Comparison of ENCODE assay signal across 18 cellular contexts in genomic region chr9:93603011-93603410, GRCh38. TPM values are rescaled to one million over a fixed set of nuclear protein-coding genes. Genes with fewer than 3 reads are reported as not detected.
DNase-seq lines count a peak whose midpoint lies in the region; ATAC-seq, FAIRE-seq and TF ChIP-seq lines count a peak whose summit lies in the region.
"Had no signal": no experiment of that assay in that cellular context is flagged by ENCODE, and none has a peak within 500 bp of the region (broad histone marks: within the 10 kb centered on the region; RNA-seq: fewer than 3 reads in every experiment).

No MANE protein-coding gene starts in this region.

- H3K9me1 ChIP-seq in IMR-90 (ENCODE audit: insufficient read depth, low read length) = peaks cover 24% of the 10 kb centered on the region

- H3K4me1 Mint-ChIP-seq in CD4-positive, alpha-beta T cell (ENCODE audit: low read depth) = peaks cover 60% of the 10 kb centered on the region

- H3K4me3 ChIP-seq in IMR-90 (ENCODE audit: insufficient read depth, low read depth, low read length) (no peak overlapping the region), H1 (ENCODE audit: extremely low read depth in 1 of 4, insufficient read depth in 2 of 4, low read depth in 3 of 4, low read length in 4 of 4) (no peak overlapping the region), osteoblast (ENCODE audit: insufficient read depth, low read length) (no peak overlapping the region), kidney (ENCODE audit: low read length in 2 of 2) (no peak overlapping the region), right lobe of liver (no peak overlapping the region)
- H3K4me3 ChIP-seq: A549 had no signal

- H2BK5ac ChIP-seq in IMR-90 (ENCODE audit: low read depth, low read length, poor library complexity, severe bottlenecking) = no peak overlapping the region
- H2BK5ac ChIP-seq in H1 (ENCODE audit: low read depth, low read length) = 0 out of 2 replicates have a peak overlapping the region, but pooled peaks have one; percentile 16

- H3K4ac ChIP-seq in IMR-90 (ENCODE audit: low read depth, low read length) = no peak overlapping the region
- no peak overlapping the region for H3K4ac ChIP-seq in H1 (replicated peaks; ENCODE audit: insufficient read length, low read depth, low read length)

- no peak for TF ChIP-seq CTCF in CD4-positive, alpha-beta T cell (IDR thresholded peaks at IDR 0.05)
- TF ChIP-seq CTCF in IMR-90 (conservative IDR thresholded peaks at IDR 0.05; ENCODE audit: low read depth, low read length) = no peak
- no peak for TF ChIP-seq CTCF in H1 (IDR thresholded peaks at IDR 0.05; ENCODE audit: control extremely low read depth in 1 of 3, insufficient read depth in 1 of 3, low read depth in 1 of 3, low read length in 3 of 3)
- no peak for TF ChIP-seq CTCF in osteoblast (IDR thresholded peaks at IDR 0.05; ENCODE audit: extremely low read depth, low read depth, low read length)
- TF ChIP-seq CTCF in kidney (IDR thresholded peaks at IDR 0.05; ENCODE audit: borderline replicate concordance, extremely low read depth, insufficient read depth) = no peak
- TF ChIP-seq CTCF in right lobe of liver (IDR thresholded peaks at IDR 0.05) = no peak

- no peak overlapping the region for H3K18ac ChIP-seq in IMR-90 (ENCODE audit: low read depth, low read length)
- H3K18ac ChIP-seq in H1 (ENCODE audit: extremely low read depth, low read length) = no peak overlapping the region; the same call in 1 of the 2 replicates

- TF ChIP-seq POLR2A in IMR-90 (IDR thresholded peaks at IDR 0.05; ENCODE audit: low read depth, low read length) (no peak), H1 (IDR thresholded peaks at IDR 0.05; ENCODE audit: control extremely low read depth in 1 of 2, low read depth in 2 of 2, low read length in 2 of 2) (no peak), right lobe of liver (IDR thresholded peaks at IDR 0.05) (no peak)

- H3K9ac ChIP-seq in IMR-90 (ENCODE audit: low read depth, low read length) (no peak overlapping the region), H1 (replicated peaks in 1 of 4; ENCODE audit: extremely low read depth in 1 of 4, low read depth in 3 of 4, low read length in 3 of 4) (no peak overlapping the region), kidney (ENCODE audit: low read length in 2 of 2) (no peak overlapping the region)

- no TSS peak for BruUV-seq in IMR-90 (replicated peaks; lab: Mats Ljungman, UMichigan)

- H3K27me3 Mint-ChIP-seq in CD4-positive, alpha-beta T cell = no peaks in the 10 kb centered on the region
- H3K27me3 Mint-ChIP-seq: CD8-positive, alpha-beta memory T cell had no signal

- H3K23ac ChIP-seq in IMR-90 (ENCODE audit: low read depth, low read length) (no peak overlapping the region), H1 (ENCODE audit: insufficient read length) (no peak overlapping the region)

- TF ChIP-seq EP300 in H1 (IDR thresholded peaks at IDR 0.05; ENCODE audit: borderline replicate concordance in 1 of 2, low read depth in 2 of 2, low read length in 2 of 2) = no peak

- H3K23me2 ChIP-seq in H1 (ENCODE audit: low read depth, low read length) = peaks cover 3% of the 10 kb centered on the region

- no peak overlapping the region for H4K91ac ChIP-seq in IMR-90 (ENCODE audit: insufficient read depth, low read depth, low read length)
- no peak overlapping the region for H4K91ac ChIP-seq in H1 (replicated peaks; ENCODE audit: insufficient read length, low read length)

- H3K27ac ChIP-seq in CD4-positive, alpha-beta T cell (ENCODE audit: low read depth, low read length) = no peak overlapping the region
- H3K27ac ChIP-seq in IMR-90 (ENCODE audit: insufficient read depth, low read length) = no peak overlapping the region
- no peak overlapping the region for H3K27ac ChIP-seq in H1 (ENCODE audit: low read depth, low read length)
- H3K27ac ChIP-seq in osteoblast (ENCODE audit: low read depth, low read length) = no peak overlapping the region
- no peak overlapping the region for H3K27ac ChIP-seq in kidney (ENCODE audit: low read depth in 2 of 2, low read length in 2 of 2)
- no peak overlapping the region for H3K27ac ChIP-seq in right lobe of liver
- H3K27ac ChIP-seq: A549 had no signal

- H2BK20ac ChIP-seq in IMR-90 (ENCODE audit: low read depth, low read length) = no peak overlapping the region
- H2BK20ac ChIP-seq in H1 (ENCODE audit: low read length) = no peak overlapping the region

- WGBS in IMR-90 (ENCODE audit: extremely low coverage in 2 of 2, insufficient read length in 1 of 2), 2 experiments = 59% methylated on average over 2 of the region's 15 CpGs; no CpG with 5 or more reads in 1 of the 2 experiments
- WGBS in H1 (ENCODE audit: extremely low coverage in 1 of 2, insufficient coverage in 1 of 2, insufficient read length in 1 of 2, insufficient replicate concordance in 2 of 2, low coverage in 1 of 2, low lambda C conversion rate in 2 of 2, missing lambda C conversion rate in 1 of 2), 2 experiments = 87% methylated on average over 15 of the region's 15 CpGs; no CpG with 5 or more reads in 1 of the 2 experiments
- WGBS in right lobe of liver (ENCODE audit: insufficient coverage, low coverage, low lambda C conversion rate, missing lambda C conversion rate) = 100% methylated on average over 3 of the region's 15 CpGs

- peaks cover 47 to 64% of the 10 kb centered on the region in 2 experiments for H3K79me1 ChIP-seq in IMR-90 (ENCODE audit: low read depth in 1 of 2, low read length in 2 of 2)
- no peaks in the 10 kb centered on the region for H3K79me1 ChIP-seq in H1 (ENCODE audit: low read depth, low read length)

- peak overlapping the region; percentile 24 for H3K27ac Mint-ChIP-seq in CD4-positive, alpha-beta T cell
- H3K27ac Mint-ChIP-seq: HFFc6 had no signal

- POLR2A ChIA-PET in CD4-positive, alpha-beta T cell (lab: Charles Lee) = no interaction called here
- POLR2A ChIA-PET in IMR-90 (lab: Charles Lee; ENCODE audit: unreplicated experiment) (no interaction called here), H1 (lab: Charles Lee; ENCODE audit: partially characterized antibody) (interaction anchor here (3.9 kb wide), 1 partner anchor 14 kb away, joined by 15 read pairs; no protein-coding TSS in a partner anchor)

- H2AFZ ChIP-seq in IMR-90 (replicated peaks; ENCODE audit: low read length, poor library complexity) (peak overlapping the region; percentile 11), H1 (ENCODE audit: low read length) (no peak overlapping the region), osteoblast (ENCODE audit: low read length) (no peak overlapping the region)

- no peak overlapping the region for H4K8ac ChIP-seq in IMR-90 (ENCODE audit: low read depth in 2 of 2, low read length in 2 of 2)
- H4K8ac ChIP-seq in H1 (ENCODE audit: extremely low read depth, insufficient read depth, low read length) = no peak overlapping the region

- ATAC-seq in CD4-positive, alpha-beta T cell (ENCODE audit: poor library complexity) = no peak
- ATAC-seq in IMR-90 (ENCODE audit: low read depth) = no peak
- ATAC-seq in right lobe of liver = no peak
- ATAC-seq: A549, HepG2 had no signal

- no peak overlapping the region for H3K14ac ChIP-seq in IMR-90 (replicated peaks; ENCODE audit: low read depth, low read length)
- no peak overlapping the region for H3K14ac ChIP-seq in H1 (ENCODE audit: insufficient read length)

- H3K56ac ChIP-seq in IMR-90 (ENCODE audit: extremely low read depth, insufficient read depth, low read length) (no peak overlapping the region), H1 (replicated peaks; ENCODE audit: insufficient read length, low read depth, low read length) (no peak overlapping the region)

- H4K20me1 ChIP-seq in IMR-90 (ENCODE audit: insufficient read depth, low read length) = peaks cover 47% of the 10 kb centered on the region
- H4K20me1 ChIP-seq in H1 (replicated peaks in 1 of 2; ENCODE audit: control insufficient read depth in 1 of 2, insufficient read depth in 2 of 2, low read length in 2 of 2) = peaks cover 0 to 3% of the 10 kb centered on the region in 2 experiments
- peaks cover 68% of the 10 kb centered on the region for H4K20me1 ChIP-seq in osteoblast (ENCODE audit: insufficient read depth, low read length)

- DNase-seq in CD4-positive, alpha-beta T cell = no peak
- DNase-seq in IMR-90 (no peak), H1 (ENCODE audit: low read depth in 1 of 2, low spot score in 2 of 2) (peak in 1 of 2 experiments; percentile 31), posterior vena cava (ENCODE audit: low spot score) (peak; percentile 66), osteoblast (ENCODE audit: insufficient read length, low spot score, missing footprints) (no peak), kidney (no peak), right lobe of liver (no peak)
- DNase-seq: Caco-2; CD8-positive, alpha-beta memory T cell; DND-41; GDM1; HCEC 1CT; HFFc6 had no signal

- H2BK15ac ChIP-seq in IMR-90 (ENCODE audit: low read depth, low read length) (no peak overlapping the region), H1 (ENCODE audit: low read length) (peak overlapping the region; percentile 72; the same call in 1 of the 2 replicates)

- H2AK5ac ChIP-seq in IMR-90 (ENCODE audit: low read depth, low read length) (no peak overlapping the region), H1 (ENCODE audit: low read depth, low read length) (no peak overlapping the region)

- in situ Hi-C loops in IMR-90 (cut with MboI; ENCODE audit: low sequenced_read_pairs) = no loop called here

- H3K36me3 Mint-ChIP-seq in CD4-positive, alpha-beta T cell (ENCODE audit: low read depth) = peaks cover 43% of the 10 kb centered on the region

- intact Hi-C loops in CD4-positive, alpha-beta T cell (cut with DNase I, micrococcal nuclease) = no loop called here
- intact Hi-C loops in IMR-90 (cut with micrococcal nuclease) = no loop called here
- intact Hi-C loops in posterior vena cava (cut with DNase I) = no loop called here
- intact Hi-C loops in kidney (cut with DNase I) = no loop called here
- intact Hi-C loops in right lobe of liver (cut with DNase I) = no loop called here

- H3K4me2 ChIP-seq in IMR-90 (ENCODE audit: low read depth, low read length) (no peak overlapping the region), H1 (ENCODE audit: insufficient read depth in 1 of 2, low read depth in 2 of 2, low read length in 2 of 2) (no peak overlapping the region), osteoblast (ENCODE audit: insufficient read depth, low read length) (no peak overlapping the region)
- H3K4me2 ChIP-seq: A549 had no signal

- H3K36me3 ChIP-seq in IMR-90 (ENCODE audit: control insufficient read depth, insufficient read depth, low read length) = no peaks in the 10 kb centered on the region
- no peaks in the 10 kb centered on the region for H3K36me3 ChIP-seq in H1 (ENCODE audit: control insufficient read depth in 2 of 4, insufficient read depth in 4 of 4, low read length in 3 of 4)
- H3K36me3 ChIP-seq in osteoblast (ENCODE audit: insufficient read depth, low read length) = no peaks in the 10 kb centered on the region
- H3K36me3 ChIP-seq in kidney (ENCODE audit: control insufficient read depth in 1 of 2, insufficient read depth in 2 of 2, low read length in 2 of 2) = no peaks in the 10 kb centered on the region
- H3K36me3 ChIP-seq in right lobe of liver = no peaks in the 10 kb centered on the region

- H3K79me2 ChIP-seq in H1 (ENCODE audit: control insufficient read depth in 1 of 2, insufficient read depth in 2 of 2, low read length in 2 of 2) (peaks cover 0 to 14% of the 10 kb centered on the region in 2 experiments; a peak in 2 of 4 replicates), osteoblast (ENCODE audit: insufficient read depth, low read length) (peaks cover 82% of the 10 kb centered on the region)

- no peaks in the 10 kb centered on the region for H3K27me3 ChIP-seq in CD4-positive, alpha-beta T cell (ENCODE audit: control insufficient read depth, insufficient read depth, low read length)
- no peaks in the 10 kb centered on the region for H3K27me3 ChIP-seq in IMR-90 (ENCODE audit: control insufficient read depth, insufficient read depth, low read length)
- no peaks in the 10 kb centered on the region; a peak in 1 of 7 replicates for H3K27me3 ChIP-seq in H1 (replicated peaks in 1 of 4; ENCODE audit: control insufficient read depth in 3 of 4, extremely low read depth in 1 of 4, insufficient read depth in 3 of 4, low read length in 3 of 4)
- H3K27me3 ChIP-seq in osteoblast (ENCODE audit: insufficient read depth, low read length) = no peaks in the 10 kb centered on the region
- no peaks in the 10 kb centered on the region for H3K27me3 ChIP-seq in right lobe of liver

- peaks cover 11% of the 10 kb centered on the region for H3K9me3 Mint-ChIP-seq in CD4-positive, alpha-beta T cell

- no peak overlapping the region for H2BK12ac ChIP-seq in H1 (ENCODE audit: low read depth, low read length)

- H3K9me3 ChIP-seq in CD4-positive, alpha-beta T cell (ENCODE audit: control insufficient read depth, low read length) = no peaks in the 10 kb centered on the region
- H3K9me3 ChIP-seq in IMR-90 (ENCODE audit: control insufficient read depth, insufficient read depth, low read length) (no peaks in the 10 kb centered on the region; the same call in 1 of the 2 replicates), H1 (ENCODE audit: insufficient read depth in 2 of 2, low read depth in 1 of 2, low read length in 1 of 2) (no peaks in the 10 kb centered on the region), osteoblast (ENCODE audit: low read depth, low read length) (no peaks in the 10 kb centered on the region), kidney (ENCODE audit: control insufficient read depth in 1 of 2, low read length in 2 of 2) (peaks cover 0 to 3% of the 10 kb centered on the region in 2 donors), right lobe of liver (no peaks in the 10 kb centered on the region)
- H3K9me3 ChIP-seq: Caco-2 had no signal

- no peak overlapping the region for H3K4me3 Mint-ChIP-seq in CD4-positive, alpha-beta T cell
- H3K4me3 Mint-ChIP-seq: CD14-positive monocyte; CD8-positive, alpha-beta memory T cell; HFFc6 had no signal

- no peak overlapping the region for H4K5ac ChIP-seq in IMR-90 (ENCODE audit: low read depth, low read length)
- no peak overlapping the region for H4K5ac ChIP-seq in H1 (ENCODE audit: insufficient read length, low read depth, low read length)

- CTCF ChIA-PET in CD4-positive, alpha-beta T cell (lab: Charles Lee) = no interaction called here
- CTCF ChIA-PET in IMR-90 (lab: Yijun Ruan, JAX) = no interaction called here
- CTCF ChIA-PET in H1 (lab: Charles Lee; ENCODE audit: partially characterized antibody) = no interaction called here

- peak overlapping the region; percentile 55 for H2AK9ac ChIP-seq in IMR-90 (replicated peaks; ENCODE audit: low read depth, low read length, poor library complexity)

- FAIRE-seq in H1 (lab: Jason Lieb, UNC) (no peak), kidney (lab: Jason Lieb, UNC) (no peak)
- FAIRE-seq: A549, GM12892, HepG2, HTR-8/SVneo had no signal

- H2BK120ac ChIP-seq in IMR-90 (ENCODE audit: low read depth, low read length) (no peak overlapping the region), H1 (replicated peaks; ENCODE audit: low read depth, low read length) (no peak overlapping the region)

- TF ChIP-seq RAD21 in IMR-90 (IDR thresholded peaks at IDR 0.05; ENCODE audit: low read length) = no peak
- no peak for TF ChIP-seq RAD21 in H1 (IDR thresholded peaks at IDR 0.05 in 1 of 2, conservative IDR thresholded peaks at IDR 0.05 in 1 of 2; ENCODE audit: low read depth in 2 of 2, low read length in 2 of 2)

- H3K4me1 ChIP-seq in IMR-90 (ENCODE audit: control insufficient read depth, insufficient read depth, low read length) (no peaks in the 10 kb centered on the region), H1 (replicated peaks in 1 of 4; ENCODE audit: control insufficient read depth in 3 of 4, insufficient read depth in 4 of 4, low read length in 3 of 4) (peaks cover 9 to 29% (median 20%) of the 10 kb centered on the region in 4 experiments), osteoblast (ENCODE audit: insufficient read depth, low read length) (no peaks in the 10 kb centered on the region), kidney (ENCODE audit: control insufficient read depth in 1 of 2, insufficient read depth in 1 of 2, low read depth in 1 of 2, low read length in 2 of 2) (peaks cover 5% of the 10 kb centered on the region in 2 donors), right lobe of liver (no peaks in the 10 kb centered on the region)
- H3K4me1 ChIP-seq: Caco-2 had no signal

- dilution Hi-C loops in IMR-90 (cut with HindIII; ENCODE audit: low sequenced_read_pairs, unreplicated experiment) = no loop called here

RNA-seq across cellular contexts. Expression of gene PHF2, which starts 26.6 kb away (rescaled TPM):
- total RNA-seq in CD4-positive, alpha-beta T cell = 10 to 100 TPM; 27.3 to 28.8 TPM
- total RNA-seq in IMR-90 (2012; rRNA removed) (5.9 and 6.9 TPM in 2 replicates), posterior vena cava (10 to 100 TPM; 26.1 to 27.9 TPM), osteoblast (14.8 and 15.0 TPM in 2 replicates), kidney (30.7 TPM), right lobe of liver (1 to 10 TPM; 6.3 to 8.5 (median 6.8) TPM)
- polyA plus RNA-seq in IMR-90 (2012; rRNA removed) (9.5 and 9.6 TPM in 2 replicates), H1 (2011; rRNA removed) (3.4 and 3.7 TPM in 2 replicates), kidney (ENCODE audit: insufficient read depth, low read depth, low replicate concordance) (10.2 TPM)
- 5.9 and 8.8 TPM in 2 replicates for polyA plus RNA-seq in IMR-90 (2012; cell fraction: cytosol; rRNA removed)
- 21.2 and 22.2 TPM in 2 replicates for polyA plus RNA-seq in IMR-90 (2012; cell fraction: nucleus; rRNA removed; ENCODE audit: low replicate concordance)
- 9.4 and 9.5 TPM in 2 replicates for total RNA-seq in H1 (2021; fragmentation: NEBNext Ultra II Directional; extraction: Animal tissue kit (Norgen Biotek cat#: 25700))
- 3.9 TPM for polyA plus RNA-seq in H1 (2011; cell fraction: cytosol; rRNA removed)
- 8.1 TPM for polyA plus RNA-seq in H1 (2011; cell fraction: nucleus; rRNA removed)
- polyA plus RNA-seq in H1 (2012, experiment 1 of 2) = 6.4 to 7.2 TPM (median 6.8 TPM) in 4 replicates
- polyA plus RNA-seq in H1 (2012, experiment 2 of 2) = 5.4 TPM
- polyA plus RNA-seq in H1 (2013, experiment 1 of 2) = 5.1 TPM
- 5.6 TPM for polyA plus RNA-seq in H1 (2013, experiment 2 of 2)
- polyA minus RNA-seq in H1 (2011; rRNA and poly(A)+ RNA removed) = 3.4 and 3.8 TPM in 2 replicates
- polyA minus RNA-seq in H1 (2011; cell fraction: cytosol; rRNA and poly(A)+ RNA removed) = 3.2 TPM
- polyA minus RNA-seq in H1 (2011; cell fraction: nucleus; rRNA and poly(A)+ RNA removed) = 4.7 TPM
